In genomic region chr7:121795736-121796135, GRCh38 we compare ENCODE assay signal across 19 cellular contexts.
DNase-seq lines count a peak whose midpoint lies in the region; ATAC-seq, FAIRE-seq and TF ChIP-seq lines count a peak whose summit lies in the region.
"Had no signal": no experiment of that assay in that cellular context is flagged by ENCODE, and none has a peak within 500 bp of the region (broad histone marks: within the 10 kb centered on the region; RNA-seq: fewer than 3 reads in every experiment).

No MANE protein-coding gene starts in this region.

- CTCF ChIA-PET in WTC11 (lab: Charles Lee): interaction anchor here (2.0 kb wide), 1 partner anchor 199 kb away, joined by 8 read pairs; no protein-coding TSS in a partner anchor

- H3K9ac ChIP-seq in endodermal cell (ENCODE audit: extremely low read depth, low read length, poor library complexity, severe bottlenecking): no peak overlapping the region
- H3K9ac ChIP-seq: KMS-11 had no signal

- DNase-seq in WTC11 (ENCODE audit: low spot score) (no peak), endodermal cell (no peak), mesothelial cell of epicardium (ENCODE audit: low spot score in 2 of 2, unreplicated experiment in 2 of 2) (no peak), type B pancreatic cell (ENCODE audit: extremely low spot score, unreplicated experiment) (no peak), HTR-8/SVneo (ENCODE audit: insufficient read length, low spot score) (no peak), GM13977 (ENCODE audit: low spot score) (no peak)
- no peak for DNase-seq in NK-92 treated with Interleukin-12 subunit alpha and Interleukin-12 subunit beta, amount 100 ng/mL, for 24 hours (lab: John Stamatoyannopoulos, UW)
- DNase-seq: CD4-positive, alpha-beta T cell; DMS153; GF-D8; GOT3; NCI-H1436; NCI-H1930; NCI-H226; NCI-H526; PC-9 had no signal

- H3K36me3 Mint-ChIP-seq in WTC11: peaks cover 10% of the 10 kb centered on the region
- H3K36me3 Mint-ChIP-seq in endodermal cell (ENCODE audit: low read depth): no peaks in the 10 kb centered on the region
- no peaks in the 10 kb centered on the region for H3K36me3 Mint-ChIP-seq in mesothelial cell of epicardium
- no peaks in the 10 kb centered on the region for H3K36me3 Mint-ChIP-seq in type B pancreatic cell

- peaks cover 39% of the 10 kb centered on the region for H3K27me3 ChIP-seq in endodermal cell (ENCODE audit: control insufficient read depth, insufficient read depth, low read length, poor library complexity, severe bottlenecking)

- in situ Hi-C loops in GM13977 (cut with MboI; ENCODE audit: low pct_unique_long_range_greater_than_20kb, low sequenced_read_pairs, unreplicated experiment): no loop called here

- H3K27ac ChIP-seq in endodermal cell (ENCODE audit: low read depth, low read length): peak overlapping the region; percentile 97
- H3K27ac ChIP-seq: A549, KMS-11, PC-9, SJSA1 had no signal

- H3K4me1 ChIP-seq in endodermal cell (ENCODE audit: control insufficient read depth, insufficient read depth, low read length): peaks cover 8% of the 10 kb centered on the region
- H3K4me1 ChIP-seq: A549, SJSA1 had no signal

- H3K27me3 Mint-ChIP-seq in WTC11 (ENCODE audit: low read depth) (no peaks in the 10 kb centered on the region), endodermal cell (ENCODE audit: insufficient read depth) (peaks cover 20% of the 10 kb centered on the region), mesothelial cell of epicardium (ENCODE audit: low read depth) (no peaks in the 10 kb centered on the region), type B pancreatic cell (no peaks in the 10 kb centered on the region)
- H3K27me3 Mint-ChIP-seq: CD4-positive, alpha-beta T cell had no signal

- no peaks in the 10 kb centered on the region for H3K36me3 ChIP-seq in endodermal cell (ENCODE audit: control insufficient read depth, insufficient read depth, low read length)
- H3K36me3 ChIP-seq: SJSA1 had no signal

- ATAC-seq in WTC11: no peak
- ATAC-seq: A549 had no signal

- no peak for TF ChIP-seq CTCF in WTC11 (IDR thresholded peaks at IDR 0.05)
- TF ChIP-seq CTCF in endodermal cell (conservative IDR thresholded peaks at IDR 0.05): no peak
- TF ChIP-seq CTCF in mesothelial cell of epicardium (IDR thresholded peaks at IDR 0.05; ENCODE audit: unreplicated experiment): no peak
- TF ChIP-seq CTCF in type B pancreatic cell (conservative IDR thresholded peaks at IDR 0.05): no peak
- no peak for TF ChIP-seq CTCF in GM13977 (IDR thresholded peaks at IDR 0.05; ENCODE audit: extremely low read depth, insufficient read depth, missing control alignments)

- H3K4me1 Mint-ChIP-seq in WTC11 (peaks cover 51% of the 10 kb centered on the region), endodermal cell (peaks cover 24% of the 10 kb centered on the region), mesothelial cell of epicardium (peaks cover 36% of the 10 kb centered on the region), type B pancreatic cell (ENCODE audit: unreplicated experiment) (peaks cover 20% of the 10 kb centered on the region)

- no peak overlapping the region for H3K4me3 ChIP-seq in endodermal cell (ENCODE audit: low read length)
- H3K4me3 ChIP-seq: A549, PC-9, SJSA1 had no signal

- WGBS in endodermal cell (ENCODE audit: insufficient coverage in 1 of 2, insufficient read length in 1 of 2), 2 experiments: 83 to 98% methylated on average over 1 of the region's 2 CpGs

- H3K9me3 Mint-ChIP-seq in WTC11: peaks cover 15% of the 10 kb centered on the region
- peaks cover 2% of the 10 kb centered on the region for H3K9me3 Mint-ChIP-seq in endodermal cell
- peaks cover 6% of the 10 kb centered on the region for H3K9me3 Mint-ChIP-seq in mesothelial cell of epicardium
- no peaks in the 10 kb centered on the region for H3K9me3 Mint-ChIP-seq in type B pancreatic cell

- POLR2A ChIA-PET in WTC11 (lab: Charles Lee): no interaction called here

- no peak for FAIRE-seq in HTR-8/SVneo (lab: Jason Lieb, UNC)
- FAIRE-seq: A549 had no signal

- peak overlapping the region; percentile 35; the same call in 1 of the 2 replicates for H3K27ac Mint-ChIP-seq in WTC11
- no peak overlapping the region for H3K27ac Mint-ChIP-seq in endodermal cell
- H3K27ac Mint-ChIP-seq in mesothelial cell of epicardium: peak overlapping the region; percentile 54
- peak overlapping the region; percentile 72 for H3K27ac Mint-ChIP-seq in type B pancreatic cell
- H3K27ac Mint-ChIP-seq: CD4-positive, alpha-beta T cell had no signal

- H3K4me3 Mint-ChIP-seq in WTC11 (no peak overlapping the region), endodermal cell (no peak overlapping the region), mesothelial cell of epicardium (no peak overlapping the region), type B pancreatic cell (no peak overlapping the region)
- H3K4me3 Mint-ChIP-seq: CD4-positive, alpha-beta T cell had no signal

- peaks cover 5% of the 10 kb centered on the region for H3K9me3 ChIP-seq in endodermal cell (ENCODE audit: control insufficient read depth, low read length)
- H3K9me3 ChIP-seq: A549, SJSA1 had no signal

TF ChIP-seq in WTC11, 78 proteins besides CTCF, POLR2A, EP300 and RAD21:
- TF ChIP-seq CBFB (CRISPR knock-in tag; IDR thresholded peaks at IDR 0.05; ENCODE audit: low read depth): no peak
- no peak for TF ChIP-seq MXD4 (CRISPR knock-in tag; IDR thresholded peaks at IDR 0.05; ENCODE audit: borderline replicate concordance)
- no peak for TF ChIP-seq ZNF671 (CRISPR knock-in tag; IDR thresholded peaks at IDR 0.05)
- TF ChIP-seq ATF1 (CRISPR knock-in tag; IDR thresholded peaks at IDR 0.05): no peak
